ENCODE assay signal across 13 cellular contexts in genomic region chr5:169071-169727, GRCh38. TPM values are rescaled to one million over a fixed set of nuclear protein-coding genes. Genes with fewer than 3 reads are reported as not detected.
DNase-seq lines count a peak whose midpoint lies in the region; ATAC-seq and TF ChIP-seq lines count a peak whose summit lies in the region.
"Had no signal": no experiment of that assay in that cellular context is flagged by ENCODE, and none has a peak within 500 bp of the region (broad histone marks: within the 10 kb centered on the region; RNA-seq: fewer than 3 reads in every experiment).

No MANE protein-coding gene starts in this region.

- H4K20me1 ChIP-seq in fibroblast of lung (ENCODE audit: control insufficient read depth, extremely low read depth, insufficient read depth, low read length), result no peaks in the 10 kb centered on the region

- peaks cover 2% of the 10 kb centered on the region for H3K4me1 ChIP-seq in RWPE2 (ENCODE audit: insufficient read depth, poor library complexity, severe bottlenecking)
- H3K4me1 ChIP-seq in fibroblast of lung (ENCODE audit: control insufficient read depth, extremely low read depth, insufficient read depth, low read length), result peaks cover 18% of the 10 kb centered on the region

- H3K9me3 ChIP-seq in RWPE2 (ENCODE audit: severe bottlenecking) (no peaks in the 10 kb centered on the region), fibroblast of lung (ENCODE audit: control insufficient read depth, insufficient read depth, low read depth, low read length) (no peaks in the 10 kb centered on the region)

- no peak for ATAC-seq in RWPE2 (ENCODE audit: low read depth)
- ATAC-seq in GM19035 (IDR thresholded peaks at IDR 0.05; ENCODE audit: unreplicated experiment), result no peak
- no peak for ATAC-seq in HG02885 (IDR thresholded peaks at IDR 0.05; ENCODE audit: poor library complexity, unreplicated experiment)
- ATAC-seq: activated CD8-positive, alpha-beta T cell treated with anti-CD3 and anti-CD28 coated beads for 36 hours had no signal

- H3K4me2 ChIP-seq in fibroblast of lung (ENCODE audit: extremely low read depth, insufficient read depth, low read length), result no peak overlapping the region

- H3K4me3 ChIP-seq in RWPE2 (ENCODE audit: severe bottlenecking), result no peak overlapping the region
- H3K4me3 ChIP-seq in fibroblast of lung (replicated peaks in 1 of 4; ENCODE audit: control extremely low read depth in 1 of 4, insufficient read depth in 1 of 4, low read depth in 3 of 4, low read length in 4 of 4), result no peak overlapping the region

- peak overlapping the region; percentile 44 for H2AFZ ChIP-seq in fibroblast of lung (ENCODE audit: low read length)

- peak; percentile 70 for DNase-seq in AG08395 (ENCODE audit: low spot score)
- peak; percentile 70 for DNase-seq in RWPE2 (ENCODE audit: low spot score)
- DNase-seq in fibroblast of lung (ENCODE audit: low read depth in 2 of 2), result peak; percentile 84 to 93
- DNase-seq in mucosa of gallbladder (ENCODE audit: low spot score), result peak; percentile 63
- no peak for DNase-seq in NCI-H1930 (lab: John Stamatoyannopoulos, UW)
- DNase-seq in NCI-H1436 treated with DMSO at 0.1 percent for 48 hours (lab: John Stamatoyannopoulos, UW), result no peak
- DNase-seq: activated CD8-positive, alpha-beta T cell treated with anti-CD3 and anti-CD28 coated beads for 36 hours; activated naive CD8-positive, alpha-beta T cell treated with anti-CD3 and anti-CD28 coated beads, Interleukin-2, amount 10 ng/mL, durations not matched to agents 7 days and 5 days; islet precursor cell; occipital lobe had no signal

- H3K79me2 ChIP-seq in fibroblast of lung (ENCODE audit: control insufficient read depth, insufficient read depth, low read length), result no peaks in the 10 kb centered on the region

- H3K9ac ChIP-seq in fibroblast of lung (ENCODE audit: insufficient read depth, low read length), result peak overlapping the region; percentile 30

- TF ChIP-seq CTCF in RWPE2 (IDR thresholded peaks at IDR 0.05; ENCODE audit: poor library complexity, severe bottlenecking) (no peak), fibroblast of lung (conservative IDR thresholded peaks at IDR 0.05 in 1 of 2, IDR thresholded peaks at IDR 0.05 in 1 of 2; ENCODE audit: low read depth in 1 of 2, low read length in 2 of 2) (no peak)

- H3K36me3 ChIP-seq in RWPE2 (ENCODE audit: low read depth), result no peaks in the 10 kb centered on the region
- no peaks in the 10 kb centered on the region for H3K36me3 ChIP-seq in fibroblast of lung (ENCODE audit: control insufficient read depth, insufficient read depth, low read length)

- peaks cover 6% of the 10 kb centered on the region for H3K27me3 ChIP-seq in RWPE2 (ENCODE audit: insufficient read depth, poor library complexity, severe bottlenecking)
- H3K27me3 ChIP-seq in fibroblast of lung (ENCODE audit: control insufficient read depth, insufficient read depth, low read length), result no peaks in the 10 kb centered on the region

- H3K27ac ChIP-seq in RWPE2 (ENCODE audit: poor library complexity, severe bottlenecking), result peak overlapping the region; percentile 21
- peak overlapping the region; percentile 96 for H3K27ac ChIP-seq in fibroblast of lung (ENCODE audit: insufficient read depth, low read length)
- H3K27ac ChIP-seq: C4-2B had no signal

RNA-seq across cellular contexts. Expression of gene LRRC14B, which starts 22.1 kb away (rescaled TPM):
- total RNA-seq in fibroblast of lung (not detected in 2 replicates), mucosa of gallbladder (not detected)
- not detected in 2 replicates for polyA plus RNA-seq in fibroblast of lung
- polyA plus RNA-seq in fibroblast of lung (2012), result not detected in 2 replicates
- polyA minus RNA-seq in fibroblast of lung (ENCODE audit: low replicate concordance), result not detected in 2 replicates
- total RNA-seq: occipital lobe had no signal

RNA-seq across cellular contexts. Expression of gene CCDC127, which starts 48.8 kb away (rescaled TPM):
- total RNA-seq in fibroblast of lung, result 5.6 and 7.4 TPM in 2 replicates
- 3.7 and 4.8 TPM in 2 replicates for polyA plus RNA-seq in fibroblast of lung
- 4.5 and 6.0 TPM in 2 replicates for polyA plus RNA-seq in fibroblast of lung (2012)
- polyA minus RNA-seq in fibroblast of lung (ENCODE audit: low replicate concordance), result 3.0 and 5.5 TPM in 2 replicates
- total RNA-seq in mucosa of gallbladder, result 7.0 TPM

RNA-seq across cellular contexts. Expression of gene SDHA, which starts 48.9 kb away (rescaled TPM):
- 103 and 150 TPM in 2 replicates for total RNA-seq in fibroblast of lung
- polyA plus RNA-seq in fibroblast of lung, result 89.6 and 116 TPM in 2 replicates
- 134 and 176 TPM in 2 replicates for polyA plus RNA-seq in fibroblast of lung (2012)
- polyA minus RNA-seq in fibroblast of lung (ENCODE audit: low replicate concordance), result 300 and 525 TPM in 2 replicates
- total RNA-seq in mucosa of gallbladder, result 140 TPM

Comparison
In these comparisons a context has a peak if more than half of its experiments do, and no peak if none do; other contexts are left out.
1. DNase-seq: peak in AG08395 (single experiment), RWPE2 (single experiment), fibroblast of lung (2 of 2) and mucosa of gallbladder (single experiment); none in NCI-H1930 (0 of 2) and NCI-H1436 treated with DMSO at 0.1 percent for 48 hours (single experiment).